In genomic region chr15:101648356-101648755, GRCh38 we compare ENCODE assay signal across 21 cellular contexts. TPM values are rescaled to one million over a fixed set of nuclear protein-coding genes. Genes with fewer than 3 reads are reported as not detected.
DNase-seq lines count a peak whose midpoint lies in the region; ATAC-seq, FAIRE-seq and TF ChIP-seq lines count a peak whose summit lies in the region.
"Had no signal": no experiment of that assay in that cellular context is flagged by ENCODE, and none has a peak within 500 bp of the region (broad histone marks: within the 10 kb centered on the region; RNA-seq: fewer than 3 reads in every experiment).

No MANE protein-coding gene starts in this region.

- H2BK5ac ChIP-seq in mesenchymal stem cell (ENCODE audit: low read depth, low read length, poor library complexity, severe bottlenecking) = no peak overlapping the region

- peaks cover 35% of the 10 kb centered on the region for H3K36me3 Mint-ChIP-seq in activated CD8-positive, alpha-beta T cell treated with anti-CD3 and anti-CD28 coated beads for 36 hours (ENCODE audit: low read depth)
- H3K36me3 Mint-ChIP-seq in activated CD8-positive, alpha-beta T cell treated with anti-CD3 and anti-CD28 coated beads, Interleukin-2, amount 10 ng/mL, durations not matched to agents 7 days and 5 days (ENCODE audit: low read depth) = peaks cover 49% of the 10 kb centered on the region

- TF ChIP-seq POLR2A in HepG2 (IDR thresholded peaks at IDR 0.05; ENCODE audit: insufficient read depth in 1 of 2, low read depth in 2 of 2, low read length in 2 of 2) = no peak

- H2AFZ ChIP-seq in mesenchymal stem cell (ENCODE audit: low read depth, low read length) = no peak overlapping the region
- no peak overlapping the region for H2AFZ ChIP-seq in HepG2 (ENCODE audit: low read length)
- H2AFZ ChIP-seq: GM23248 had no signal

- WGBS in mesenchymal stem cell = 95% methylated on average over 6 of the region's 6 CpGs
- 98% methylated on average over 6 of the region's 6 CpGs for WGBS in HepG2 (ENCODE audit: low lambda C conversion rate)

- H3K27ac ChIP-seq in left ventricle myocardium inferior (replicated peaks) (peak overlapping the region; percentile 13), mesenchymal stem cell (ENCODE audit: low read length, poor library complexity, severe bottlenecking) (no peak overlapping the region), HepG2 (ENCODE audit: extremely low read length, insufficient read depth, low read length) (no peak overlapping the region)
- H3K27ac ChIP-seq: GM23248 had no signal

- H3K27me3 ChIP-seq in left ventricle myocardium inferior (ENCODE audit: low read depth) (no peaks in the 10 kb centered on the region), mesenchymal stem cell (ENCODE audit: control insufficient read depth in 1 of 2, insufficient read depth in 1 of 2, low read length in 2 of 2) (no peaks in the 10 kb centered on the region), HepG2 (ENCODE audit: control insufficient read depth in 1 of 2, insufficient read depth in 2 of 2, low read length in 2 of 2) (no peaks in the 10 kb centered on the region; a peak in 1 of 5 replicates)
- H3K27me3 ChIP-seq: BE2C had no signal

- no peaks in the 10 kb centered on the region for H3K27me3 Mint-ChIP-seq in activated CD8-positive, alpha-beta T cell treated with anti-CD3 and anti-CD28 coated beads for 36 hours
- H3K27me3 Mint-ChIP-seq in activated CD8-positive, alpha-beta T cell treated with anti-CD3 and anti-CD28 coated beads, Interleukin-2, amount 10 ng/mL, durations not matched to agents 7 days and 5 days (ENCODE audit: low read depth) = no peaks in the 10 kb centered on the region
- H3K27me3 Mint-ChIP-seq: CD4-positive, CD25-positive, alpha-beta regulatory T cell; CD8-positive, alpha-beta memory T cell had no signal

- no peak for ATAC-seq in activated CD8-positive, alpha-beta T cell treated with anti-CD3 and anti-CD28 coated beads for 36 hours
- ATAC-seq in activated CD8-positive, alpha-beta T cell treated with anti-CD3 and anti-CD28 coated beads, Interleukin-2, amount 10 ng/mL, durations not matched to agents 7 days and 5 days = no peak
- no peak for ATAC-seq in HepG2
- ATAC-seq: GM12878 had no signal

- no TSS peak for BruUV-seq in HepG2 (replicated peaks; lab: Mats Ljungman, UMichigan)

- no peak overlapping the region for H3K4me3 Mint-ChIP-seq in activated CD8-positive, alpha-beta T cell treated with anti-CD3 and anti-CD28 coated beads for 36 hours
- no peak overlapping the region for H3K4me3 Mint-ChIP-seq in activated CD8-positive, alpha-beta T cell treated with anti-CD3 and anti-CD28 coated beads, Interleukin-2, amount 10 ng/mL, durations not matched to agents 7 days and 5 days

- H3K36me3 ChIP-seq in left ventricle myocardium inferior = peaks cover 63% of the 10 kb centered on the region
- peaks cover 23 to 65% of the 10 kb centered on the region in 2 experiments for H3K36me3 ChIP-seq in mesenchymal stem cell (ENCODE audit: control insufficient read depth in 1 of 2, insufficient read depth in 2 of 2, low read depth in 1 of 2, low read length in 2 of 2)
- peaks cover 14 to 46% of the 10 kb centered on the region in 2 experiments for H3K36me3 ChIP-seq in HepG2 (replicated peaks in 1 of 2; ENCODE audit: control insufficient read depth in 1 of 2, insufficient read depth in 2 of 2, low read length in 2 of 2)

- no peak overlapping the region for H4K8ac ChIP-seq in mesenchymal stem cell (ENCODE audit: low read length)

- peaks cover 68% of the 10 kb centered on the region for H3K4me1 ChIP-seq in left ventricle myocardium inferior
- H3K4me1 ChIP-seq in mesenchymal stem cell (ENCODE audit: control insufficient read depth, insufficient read depth, low read depth, low read length) = peaks cover 10% of the 10 kb centered on the region
- peaks cover 40% of the 10 kb centered on the region for H3K4me1 ChIP-seq in HepG2 (ENCODE audit: insufficient read depth, low read length)

- no peak for TF ChIP-seq RAD21 in HepG2 (CRISPR knock-in tag; IDR thresholded peaks at IDR 0.05)

- no peak for DNase-seq in activated CD8-positive, alpha-beta T cell treated with anti-CD3 and anti-CD28 coated beads for 36 hours
- DNase-seq in activated CD8-positive, alpha-beta T cell treated with anti-CD3 and anti-CD28 coated beads, Interleukin-2, amount 10 ng/mL, durations not matched to agents 7 days and 5 days = no peak
- DNase-seq in left ventricle myocardium inferior (no peak), cardiac septum (ENCODE audit: low spot score) (no peak), mesenchymal stem cell (no peak), HepG2 (ENCODE audit: low spot score) (no peak)
- DNase-seq: ACHN; BE2C; C1 segment of cervical spinal cord; CD4-positive, CD25-positive, alpha-beta regulatory T cell; CD8-positive, alpha-beta memory T cell; COR-L47; DMS 273 treated with DMSO at 0.1 percent for 48 hours; DMS53; DND-41; EL; GM23248; HCEC 1CT had no signal

- no peak overlapping the region for H2AK5ac ChIP-seq in mesenchymal stem cell (ENCODE audit: low read length, severe bottlenecking)

- H3K4me2 ChIP-seq in mesenchymal stem cell (ENCODE audit: low read length, poor library complexity, severe bottlenecking) = no peak overlapping the region
- no peak overlapping the region for H3K4me2 ChIP-seq in HepG2 (ENCODE audit: low read depth, low read length)

- POLR2A ChIA-PET in activated CD8-positive, alpha-beta T cell treated with anti-CD3 and anti-CD28 coated beads for 36 hours (lab: Charles Lee) = no interaction called here
- POLR2A ChIA-PET in activated CD8-positive, alpha-beta T cell treated with anti-CD3 and anti-CD28 coated beads, Interleukin-2, amount 10 ng/mL, durations not matched to agents 7 days and 5 days (lab: Charles Lee) = interaction anchor here (1.3 kb wide), 1 partner anchor 11 kb away, joined by 3 read pairs; no protein-coding TSS in a partner anchor
- POLR2A ChIA-PET in HepG2 (lab: Yijun Ruan, JAX) = no interaction called here

- peak overlapping the region; percentile 7 for H3K27ac Mint-ChIP-seq in activated CD8-positive, alpha-beta T cell treated with anti-CD3 and anti-CD28 coated beads for 36 hours
- no peak overlapping the region for H3K27ac Mint-ChIP-seq in activated CD8-positive, alpha-beta T cell treated with anti-CD3 and anti-CD28 coated beads, Interleukin-2, amount 10 ng/mL, durations not matched to agents 7 days and 5 days

- H4K20me1 ChIP-seq in HepG2 (ENCODE audit: insufficient read depth, low read length) = no peaks in the 10 kb centered on the region; the same call in 1 of the 2 replicates

- H2BK120ac ChIP-seq in mesenchymal stem cell (ENCODE audit: low read depth, low read length) = no peak overlapping the region

- H3K79me2 ChIP-seq in HepG2 (ENCODE audit: insufficient read depth, low read length) = peaks cover 50% of the 10 kb centered on the region

- H2BK12ac ChIP-seq in mesenchymal stem cell (ENCODE audit: low read length in 2 of 2) = no peak overlapping the region

- no peak overlapping the region for H3K18ac ChIP-seq in mesenchymal stem cell (ENCODE audit: low read depth in 1 of 2, low read length in 2 of 2)

- CTCF ChIA-PET in activated CD8-positive, alpha-beta T cell treated with anti-CD3 and anti-CD28 coated beads for 36 hours (lab: Charles Lee) = interaction anchor here (0.7 to 2.4 kb wide), 3 partner anchors 8 to 633 kb away, joined by 3 to 29 read pairs (median 3); no protein-coding TSS in a partner anchor
- CTCF ChIA-PET in activated CD8-positive, alpha-beta T cell treated with anti-CD3 and anti-CD28 coated beads, Interleukin-2, amount 10 ng/mL, durations not matched to agents 7 days and 5 days (lab: Charles Lee) = interaction anchor here (0.9 to 2.7 kb wide), 4 partner anchors 7 to 360 kb away, joined by 3 to 23 read pairs (median 8); no protein-coding TSS in a partner anchor
- CTCF ChIA-PET in HepG2 (lab: Yijun Ruan, JAX; ENCODE audit: low intra/inter-chr PET ratio, low total read pairs) = no interaction called here

- FAIRE-seq in HepG2 (lab: Jason Lieb, UNC) = no peak
- FAIRE-seq: A204.1, GM12878, H54 had no signal

- in situ Hi-C loops in HepG2 (cut with HindIII; ENCODE audit: extremely low pct_ligation_motif_present, low pct_unique_long_range_greater_than_20kb) = loop anchor here (10.0 kb wide), 1 partner anchor 214 kb away; no protein-coding TSS in a partner anchor

- H3K9ac ChIP-seq in mesenchymal stem cell (ENCODE audit: low read length) = peak overlapping the region; percentile 98
- no peak overlapping the region for H3K9ac ChIP-seq in HepG2 (ENCODE audit: insufficient read depth, low read depth, low read length)
- H3K9ac ChIP-seq: GM23248 had no signal

- H3K9me3 ChIP-seq in left ventricle myocardium inferior (replicated peaks) (no peaks in the 10 kb centered on the region), mesenchymal stem cell (ENCODE audit: control insufficient read depth, low read length) (no peaks in the 10 kb centered on the region), HepG2 (ENCODE audit: low read length) (no peaks in the 10 kb centered on the region)
- H3K9me3 ChIP-seq: BE2C had no signal

- no peak overlapping the region for H2BK15ac ChIP-seq in mesenchymal stem cell (ENCODE audit: low read depth, poor library complexity, severe bottlenecking)

- TF ChIP-seq CTCF in activated CD8-positive, alpha-beta T cell treated with anti-CD3 and anti-CD28 coated beads for 36 hours (IDR thresholded peaks at IDR 0.05) = no peak
- no peak for TF ChIP-seq CTCF in left ventricle myocardium inferior (IDR thresholded peaks at IDR 0.05; ENCODE audit: borderline replicate concordance)
- TF ChIP-seq CTCF in HepG2 (CRISPR knock-in tag; IDR thresholded peaks at IDR 0.05) = no peak

- H3K4ac ChIP-seq in mesenchymal stem cell (ENCODE audit: low read depth in 1 of 2, low read length in 2 of 2) = no peak overlapping the region

- intact Hi-C loops in activated CD8-positive, alpha-beta T cell treated with anti-CD3 and anti-CD28 coated beads for 36 hours (cut with micrococcal nuclease) = no loop called here
- intact Hi-C loops in left ventricle myocardium inferior (cut with micrococcal nuclease) = no loop called here
- intact Hi-C loops in cardiac septum (cut with DNase I) = no loop called here
- intact Hi-C loops in HepG2 (cut with micrococcal nuclease; ENCODE audit: unreplicated experiment) = no loop called here

- H3K79me1 ChIP-seq in mesenchymal stem cell (replicated peaks; ENCODE audit: low read length, poor library complexity, severe bottlenecking) = peaks cover 19% of the 10 kb centered on the region

- TF ChIP-seq EP300 in HepG2 (IDR thresholded peaks at IDR 0.05; ENCODE audit: low read depth in 2 of 2, low read length in 2 of 2) = no peak
- no peak for TF ChIP-seq EP300 in HepG2 (CRISPR knock-in tag; IDR thresholded peaks at IDR 0.05; ENCODE audit: borderline replicate concordance)

- H3K4me3 ChIP-seq in left ventricle myocardium inferior (no peak overlapping the region), mesenchymal stem cell (ENCODE audit: insufficient read depth in 1 of 2, low read depth in 1 of 2, low read length in 2 of 2) (no peak overlapping the region), HepG2 (replicated peaks in 1 of 3; ENCODE audit: insufficient read depth in 1 of 3, low read depth in 2 of 3, low read length in 3 of 3) (no peak overlapping the region)
- H3K4me3 ChIP-seq: GM12878, GM23248 had no signal

- no peak overlapping the region for H3K14ac ChIP-seq in mesenchymal stem cell (ENCODE audit: low read length in 2 of 2)

- no peak overlapping the region for H3K23ac ChIP-seq in mesenchymal stem cell (ENCODE audit: low read length in 2 of 2)

- peaks cover 26% of the 10 kb centered on the region for H3K4me1 Mint-ChIP-seq in activated CD8-positive, alpha-beta T cell treated with anti-CD3 and anti-CD28 coated beads for 36 hours (ENCODE audit: low read depth)
- peaks cover 28% of the 10 kb centered on the region for H3K4me1 Mint-ChIP-seq in activated CD8-positive, alpha-beta T cell treated with anti-CD3 and anti-CD28 coated beads, Interleukin-2, amount 10 ng/mL, durations not matched to agents 7 days and 5 days (ENCODE audit: low read depth)

- H4K91ac ChIP-seq in mesenchymal stem cell (ENCODE audit: low read length) = no peak overlapping the region

- no peaks in the 10 kb centered on the region for H3K9me3 Mint-ChIP-seq in activated CD8-positive, alpha-beta T cell treated with anti-CD3 and anti-CD28 coated beads for 36 hours
- no peaks in the 10 kb centered on the region for H3K9me3 Mint-ChIP-seq in activated CD8-positive, alpha-beta T cell treated with anti-CD3 and anti-CD28 coated beads, Interleukin-2, amount 10 ng/mL, durations not matched to agents 7 days and 5 days (ENCODE audit: insufficient read depth)
- H3K9me3 Mint-ChIP-seq: CD4-positive, CD25-positive, alpha-beta regulatory T cell; CD8-positive, alpha-beta memory T cell had no signal

RNA-seq across cellular contexts. Expression of gene TM2D3, which starts 3.8 kb away (rescaled TPM):
- total RNA-seq in activated CD8-positive, alpha-beta T cell treated with anti-CD3 and anti-CD28 coated beads for 36 hours = 10 to 100 TPM; 37.8 to 38.5 TPM
- total RNA-seq in activated CD8-positive, alpha-beta T cell treated with anti-CD3 and anti-CD28 coated beads, Interleukin-2, amount 10 ng/mL, durations not matched to agents 7 days and 5 days = 10 to 100 TPM; 36.8 to 38.8 TPM
- total RNA-seq in left ventricle myocardium inferior = 50.6 TPM
- total RNA-seq in cardiac septum = 45.0 TPM
- polyA plus RNA-seq in mesenchymal stem cell (2013, experiment 1 of 2) = 26.7 TPM
- 29.0 TPM for polyA plus RNA-seq in mesenchymal stem cell (2013, experiment 2 of 2)
- 17.8 and 31.1 TPM in 2 replicates for total RNA-seq in HepG2 (2016; rRNA removed; fragmentation: Illumina TruSeq; extraction: Trizol)
- total RNA-seq in HepG2 (2016; cell fraction: cytosol; rRNA removed; fragmentation: Illumina TruSeq; extraction: Trizol; ENCODE audit: low read depth) = 8.6 and 9.5 TPM in 2 replicates
- total RNA-seq in HepG2 (2016; cell fraction: insoluble cytoplasmic fraction; rRNA removed; fragmentation: Illumina TruSeq; extraction: Trizol) = 21.0 and 33.6 TPM in 2 replicates
- 14.2 and 16.6 TPM in 2 replicates for total RNA-seq in HepG2 (2016; cell fraction: membrane; rRNA removed; fragmentation: Illumina TruSeq; extraction: Trizol)
- 36.0 and 40.5 TPM in 2 replicates for total RNA-seq in HepG2 (2016; cell fraction: nucleus; rRNA removed; fragmentation: Illumina TruSeq; extraction: Trizol)
- 70.6 and 72.7 TPM in 2 replicates for polyA plus RNA-seq in HepG2 (2011; rRNA removed)
- polyA plus RNA-seq in HepG2 (2011; cell fraction: cytosol; rRNA removed) = 57.2 and 64.0 TPM in 2 replicates
- polyA plus RNA-seq in HepG2 (2011; cell fraction: nucleus; rRNA removed) = 46.5 and 49.1 TPM in 2 replicates
- polyA plus RNA-seq in HepG2 (2012) = 54.2 and 56.1 TPM in 2 replicates
- polyA plus RNA-seq in HepG2 (2016; cell fraction: cytosol; fragmentation: Illumina TruSeq; extraction: Trizol; ENCODE audit: low read depth) = 3.8 TPM in 2 replicates
- 18.7 and 22.3 TPM in 2 replicates for polyA plus RNA-seq in HepG2 (2016; cell fraction: insoluble cytoplasmic fraction; fragmentation: Illumina TruSeq; extraction: Trizol; ENCODE audit: low read depth)
- polyA plus RNA-seq in HepG2 (2016; cell fraction: membrane; fragmentation: Illumina TruSeq; extraction: Trizol; ENCODE audit: low read depth) = 5.8 and 6.3 TPM in 2 replicates
- polyA plus RNA-seq in HepG2 (2016; cell fraction: nucleus; fragmentation: Illumina TruSeq; extraction: Trizol; ENCODE audit: insufficient read depth, low read depth) = 52.3 and 55.0 TPM in 2 replicates
- 48.9 and 62.2 TPM in 2 replicates for polyA minus RNA-seq in HepG2 (2011; rRNA and poly(A)+ RNA removed; ENCODE audit: low replicate concordance)
- polyA minus RNA-seq in HepG2 (2011; cell fraction: cytosol; rRNA and poly(A)+ RNA removed) = 32.5 and 41.6 TPM in 2 replicates
- polyA minus RNA-seq in HepG2 (2011; cell fraction: nucleus; rRNA and poly(A)+ RNA removed) = 114 and 124 TPM in 2 replicates
